15 cellular contexts compared by ENCODE assay signal in the genomic region with DNA sequence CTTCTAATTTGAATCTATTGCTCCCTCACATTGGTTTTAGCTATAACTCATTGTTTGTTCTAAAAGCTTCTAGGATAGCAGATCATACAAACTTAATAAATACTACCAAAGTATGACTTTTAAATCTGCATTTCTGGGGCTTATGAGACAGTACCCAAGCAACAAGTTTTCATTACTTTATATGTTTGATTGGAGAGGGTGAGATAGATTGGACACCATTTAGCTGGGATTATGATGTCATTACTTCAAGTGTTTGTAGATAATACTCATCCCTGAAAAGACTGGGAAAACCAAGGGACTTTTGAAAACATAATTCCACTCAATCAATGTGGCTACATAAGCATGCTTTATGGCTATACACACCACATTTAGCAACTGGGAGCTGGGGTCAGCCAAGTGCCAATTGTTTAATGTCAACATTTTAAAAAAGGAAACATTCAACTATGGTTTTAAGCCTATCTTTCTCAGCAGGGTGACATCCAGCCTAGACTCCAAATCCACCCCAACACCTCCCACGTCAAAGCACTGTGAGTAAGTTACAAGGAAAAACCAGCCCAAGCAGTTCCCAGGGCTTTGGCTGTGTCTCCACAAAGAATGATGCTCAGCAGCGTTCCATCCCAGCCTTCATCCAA.
A peak's percentile ranks its signal among the peaks of the same experiment; 100 is the strongest.
DNase-seq lines count a peak whose midpoint lies in the region; TF ChIP-seq lines count a peak whose summit lies in the region.
"Had no signal": no experiment of that assay in that cellular context is flagged by ENCODE, and none has a peak within 500 bp of the region (broad histone marks: within the 10 kb centered on the region; RNA-seq: fewer than 3 reads in every experiment).

No MANE protein-coding gene starts in this region.

- H3K9me3 ChIP-seq in neural progenitor cell (ENCODE audit: low read depth), result no peaks in the 10 kb centered on the region
- H3K9me3 ChIP-seq: testis had no signal

- H3K4me1 ChIP-seq in neural progenitor cell, result no peaks in the 10 kb centered on the region
- H3K4me1 ChIP-seq: testis had no signal

- H3K4me2 ChIP-seq in neural progenitor cell, result no peak overlapping the region

- peak; percentile 12 to 24 for DNase-seq in NCI-H524 (lab: John Stamatoyannopoulos, UW)
- no peak for DNase-seq in NCI-H524 treated with DMSO at 0.1 percent for 48 hours (lab: John Stamatoyannopoulos, UW)
- peak; percentile 96 for DNase-seq in fibroblast of villous mesenchyme (ENCODE audit: low read depth)
- DNase-seq in neural progenitor cell (ENCODE audit: low spot score), result no peak
- DNase-seq in GF-D8 (lab: John Stamatoyannopoulos, UW), result no peak
- DNase-seq in NCI-H2171 (lab: John Stamatoyannopoulos, UW), result no peak
- DNase-seq in LoVo (ENCODE audit: low spot score), result no peak
- DNase-seq: ACHN; activated B cell treated with CpG ODN at 0.5 μM for 24 hours; activated naive CD4-positive, alpha-beta T cell treated with anti-CD3 and anti-CD28 coated beads for 36 hours; central memory CD4-positive, alpha-beta T cell; DND-41; NCI-H2107; testis had no signal

- H3K4me3 ChIP-seq in fibroblast of villous mesenchyme (ENCODE audit: low read depth, low read length), result no peak overlapping the region
- no peak overlapping the region for H3K4me3 ChIP-seq in neural progenitor cell
- H3K4me3 ChIP-seq: testis had no signal

- no peak overlapping the region for H3K9ac ChIP-seq in neural progenitor cell

- H3K27ac Mint-ChIP-seq in neural progenitor cell, result no peak overlapping the region
- H3K27ac Mint-ChIP-seq: activated B cell treated with CpG ODN at 0.5 μM for 24 hours; activated naive CD4-positive, alpha-beta T cell treated with anti-CD3 and anti-CD28 coated beads for 36 hours had no signal

- peaks cover 3% of the 10 kb centered on the region for H3K27me3 Mint-ChIP-seq in neural progenitor cell (ENCODE audit: insufficient read depth, low read depth)
- H3K27me3 Mint-ChIP-seq: activated B cell treated with CpG ODN at 0.5 μM for 24 hours had no signal

- TF ChIP-seq CTCF in VCaP (conservative IDR thresholded peaks at IDR 0.05) (no peak), fibroblast of villous mesenchyme (IDR thresholded peaks at IDR 0.05; ENCODE audit: insufficient read depth, low read depth, low read length) (no peak), neural progenitor cell (IDR thresholded peaks at IDR 0.05) (no peak)

- H3K36me3 Mint-ChIP-seq in neural progenitor cell, result no peaks in the 10 kb centered on the region

- H3K27ac ChIP-seq in VCaP (peak overlapping the region; percentile 35), neural progenitor cell (no peak overlapping the region)
- H3K27ac ChIP-seq: testis had no signal

- no peaks in the 10 kb centered on the region for H3K36me3 ChIP-seq in neural progenitor cell

- H3K9me3 Mint-ChIP-seq in neural progenitor cell, result no peaks in the 10 kb centered on the region
- H3K9me3 Mint-ChIP-seq: activated B cell treated with CpG ODN at 0.5 μM for 24 hours; activated naive CD4-positive, alpha-beta T cell treated with anti-CD3 and anti-CD28 coated beads for 36 hours had no signal

- H4K20me1 ChIP-seq in neural progenitor cell (ENCODE audit: low read depth), result no peaks in the 10 kb centered on the region

- H3K79me2 ChIP-seq in neural progenitor cell (ENCODE audit: low read depth), result no peaks in the 10 kb centered on the region

- no peaks in the 10 kb centered on the region for H3K4me1 Mint-ChIP-seq in neural progenitor cell
- H3K4me1 Mint-ChIP-seq: activated B cell treated with CpG ODN at 0.5 μM for 24 hours had no signal

- H2AFZ ChIP-seq in neural progenitor cell (replicated peaks), result no peak overlapping the region

- H3F3A ChIP-seq in neural progenitor cell (ENCODE audit: low read depth), result no peaks in the 10 kb centered on the region

- H3K4me3 Mint-ChIP-seq in neural progenitor cell, result no peak overlapping the region
- H3K4me3 Mint-ChIP-seq: activated B cell treated with CpG ODN at 0.5 μM for 24 hours; activated naive CD4-positive, alpha-beta T cell treated with anti-CD3 and anti-CD28 coated beads for 36 hours had no signal

- no peaks in the 10 kb centered on the region for H3K27me3 ChIP-seq in neural progenitor cell
- H3K27me3 ChIP-seq: testis had no signal

Comparison
In these comparisons a context has a peak if more than half of its experiments do, and no peak if none do; other contexts are left out.
1. DNase-seq: peak in NCI-H524 (2 of 2) and fibroblast of villous mesenchyme (single experiment); none in NCI-H524 treated with DMSO at 0.1 percent for 48 hours (single experiment), neural progenitor cell (single experiment), GF-D8 (single experiment), NCI-H2171 (single experiment) and LoVo (single experiment).